35 cellular contexts compared by ENCODE assay signal in the genomic region with DNA sequence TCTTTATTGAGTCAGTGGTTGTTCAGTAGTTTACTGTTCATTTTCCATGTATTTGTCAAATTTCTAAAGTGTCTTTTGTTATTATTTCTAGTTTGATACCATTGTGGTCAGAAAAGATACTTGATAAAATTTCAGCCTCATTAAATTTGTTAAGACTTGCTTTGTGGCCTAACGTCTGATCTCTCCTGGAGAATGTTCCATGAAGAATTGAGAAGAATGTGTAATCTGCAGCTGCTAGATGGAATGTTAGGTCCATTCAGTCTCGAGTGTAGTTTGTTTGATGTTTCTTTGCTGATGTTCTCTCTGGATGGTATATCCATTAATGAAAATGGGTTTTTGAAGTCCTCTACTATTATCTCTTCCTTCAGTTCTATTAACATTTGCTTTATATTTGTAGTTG.
"Had no signal": no experiment of that assay in that cellular context is flagged by ENCODE, and none has a peak within 500 bp of the region (broad histone marks: within the 10 kb centered on the region; RNA-seq: fewer than 3 reads in every experiment).

No MANE protein-coding gene starts in this region.

- DNase-seq: Karpas-422, Kasumi-1, KBM-7, KG1, MG63, MM.1S, MV-4-11, NCI-H1048, NCI-H1092, NCI-H1092 treated with DMSO at 0.1 percent for 48 hours, NCI-H1105, NCI-H1105 treated with DMSO at 0.1 percent for 48 hours, NCI-H1417, NCI-H1417 treated with DMSO at 0.1 percent for 48 hours, NCI-H1436, NCI-H1436 treated with DMSO at 0.1 percent for 48 hours, NCI-H146, NCI-H1694, NCI-H1694 treated with DMSO at 0.1 percent for 48 hours, NCI-H187, NCI-H187 treated with DMSO at 0.1 percent for 48 hours, NCI-H1930, NCI-H2029, NCI-H2029 treated with DMSO at 0.1 percent for 48 hours, NCI-H2081, NCI-H2081 treated with DMSO at 0.1 percent for 48 hours, NCI-H2107, NCI-H2171, NCI-H2171 treated with DMSO at 0.1 percent for 48 hours, NCI-H2227 treated with DMSO at 0.1 percent for 48 hours, NCI-H226, NCI-H345, NCI-H446, NCI-H446 treated with DMSO at 0.1 percent for 48 hours had no signal

- H3K27me3 ChIP-seq: MG63 had no signal

- H3K27ac ChIP-seq: KMS-11 had no signal

- H3K36me3 ChIP-seq: MG63 had no signal

- H3K4me3 ChIP-seq: MG63 had no signal

- H3K9me3 ChIP-seq: MG63 had no signal
